In the genomic region with DNA sequence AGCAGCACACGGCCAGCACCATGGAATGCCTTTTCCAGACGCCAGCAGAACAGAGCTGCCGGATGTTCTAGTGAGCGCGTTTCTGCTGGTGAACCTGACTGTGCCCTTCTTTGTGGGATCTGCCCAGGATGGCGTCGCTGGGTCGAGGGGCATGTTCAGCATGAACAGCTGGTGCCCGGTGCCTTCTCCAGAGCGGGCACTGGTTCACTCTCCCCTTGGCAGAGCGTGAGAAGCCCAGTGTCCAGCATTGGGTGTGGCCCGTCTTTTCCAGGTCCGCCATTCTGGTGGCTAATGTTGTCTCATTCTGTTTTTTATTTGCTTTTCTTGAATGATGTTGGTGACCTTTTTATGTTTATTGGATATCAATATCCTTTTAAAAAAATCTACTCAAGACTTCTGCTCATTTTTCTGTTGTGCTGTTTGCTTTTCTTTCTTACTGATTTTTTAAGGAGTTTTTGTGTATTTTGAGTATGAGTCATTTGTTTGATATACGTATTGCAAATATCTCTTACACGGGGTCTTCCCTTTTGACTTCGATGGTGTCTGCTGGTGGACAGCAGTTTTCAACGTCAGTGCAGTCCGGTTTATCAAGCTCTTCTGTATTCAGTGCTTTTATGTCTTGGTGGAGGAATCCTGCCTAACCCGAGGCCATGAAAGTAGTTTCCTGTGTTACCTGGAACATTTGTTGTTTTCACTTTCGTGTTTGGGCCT, we compare ENCODE assay signal across 15 cellular contexts.
"Had no signal": no experiment of that assay in that cellular context is flagged by ENCODE, and none has a peak within 500 bp of the region (broad histone marks: within the 10 kb centered on the region; RNA-seq: fewer than 3 reads in every experiment).

No MANE protein-coding gene starts in this region.

- ATAC-seq: activated T-helper 17 cell treated with anti-CD3 and anti-CD28 coated beads, Interleukin-2, amount 50 U/mL, for 72 hours; foreskin keratinocyte; sciatic nerve; stimulated activated naive CD8-positive, alpha-beta T cell treated with anti-CD3 and anti-CD28 coated beads, Interleukin-15, amount 100 ng/mL, for 72 hours had no signal

- H3K36me3 Mint-ChIP-seq: natural killer cell had no signal

- H3K27ac Mint-ChIP-seq: activated CD4-positive, alpha-beta T cell treated with anti-CD3 and anti-CD28 coated beads, Interleukin-2, amount 10 ng/mL, durations not matched to agents 7 days and 5 days; activated T-helper 17 cell treated with anti-CD3 and anti-CD28 coated beads, Interleukin-2, amount 50 U/mL, for 72 hours; natural killer cell; progenitor cell of endocrine pancreas; stimulated activated naive CD8-positive, alpha-beta T cell treated with anti-CD3 and anti-CD28 coated beads, Interleukin-15, amount 100 ng/mL, for 72 hours had no signal

- H3K27me3 Mint-ChIP-seq: activated CD4-positive, alpha-beta T cell treated with anti-CD3 and anti-CD28 coated beads, Interleukin-2, amount 10 ng/mL, durations not matched to agents 7 days and 5 days; activated T-helper 17 cell treated with anti-CD3 and anti-CD28 coated beads, Interleukin-2, amount 50 U/mL, for 72 hours had no signal

- H3K9me3 ChIP-seq: mucosa of descending colon, uterus had no signal

- DNase-seq: activated CD4-positive, alpha-beta T cell treated with anti-CD3 and anti-CD28 coated beads, Interleukin-2, amount 10 ng/mL, durations not matched to agents 7 days and 5 days; activated CD4-positive, CD25-positive, alpha-beta regulatory T cell; activated naive CD4-positive, alpha-beta T cell treated with Interleukin-2 at 50 U/mL for 16 hours; aorta; effector CD8-positive, alpha-beta T cell; foreskin keratinocyte; natural killer cell; stimulated activated CD4-positive, alpha-beta T cell treated with anti-CD3 and anti-CD28 coated beads, Interleukin-1b, Interleukin-23, amount 100 ng/mL, for 48 hours; stimulated activated naive CD8-positive, alpha-beta T cell treated with anti-CD3 and anti-CD28 coated beads, Interleukin-15, amount 100 ng/mL, for 72 hours; T-helper 2 cell; uterus had no signal

- H3K27me3 ChIP-seq: foreskin keratinocyte, uterus had no signal

- H3K4me3 ChIP-seq: mucosa of descending colon, uterus had no signal

- H3K4me3 Mint-ChIP-seq: activated CD4-positive, alpha-beta T cell treated with anti-CD3 and anti-CD28 coated beads, Interleukin-2, amount 10 ng/mL, durations not matched to agents 7 days and 5 days; activated T-helper 17 cell treated with anti-CD3 and anti-CD28 coated beads, Interleukin-2, amount 50 U/mL, for 72 hours; natural killer cell; stimulated activated naive CD8-positive, alpha-beta T cell treated with anti-CD3 and anti-CD28 coated beads, Interleukin-15, amount 100 ng/mL, for 72 hours had no signal

- H3K36me3 ChIP-seq: uterus had no signal

- H3K27ac ChIP-seq: foreskin keratinocyte, uterus had no signal

- H3K4me1 Mint-ChIP-seq: activated CD4-positive, alpha-beta T cell treated with anti-CD3 and anti-CD28 coated beads, Interleukin-2, amount 10 ng/mL, durations not matched to agents 7 days and 5 days; activated T-helper 17 cell treated with anti-CD3 and anti-CD28 coated beads, Interleukin-2, amount 50 U/mL, for 72 hours; stimulated activated naive CD8-positive, alpha-beta T cell treated with anti-CD3 and anti-CD28 coated beads, Interleukin-15, amount 100 ng/mL, for 72 hours had no signal

- H3K4me1 ChIP-seq: foreskin keratinocyte, uterus had no signal

- H3K9me3 Mint-ChIP-seq: activated CD4-positive, alpha-beta T cell treated with anti-CD3 and anti-CD28 coated beads, Interleukin-2, amount 10 ng/mL, durations not matched to agents 7 days and 5 days; activated T-helper 17 cell treated with anti-CD3 and anti-CD28 coated beads, Interleukin-2, amount 50 U/mL, for 72 hours; natural killer cell; stimulated activated naive CD8-positive, alpha-beta T cell treated with anti-CD3 and anti-CD28 coated beads, Interleukin-15, amount 100 ng/mL, for 72 hours had no signal
